Comparison of ENCODE assay signal across 14 cellular contexts in genomic region chr5:172102251-172102870, GRCh38.
A peak's percentile ranks its signal among the peaks of the same experiment; 100 is the strongest.
DNase-seq lines count a peak whose midpoint lies in the region; ATAC-seq and TF ChIP-seq lines count a peak whose summit lies in the region.
"Had no signal": no experiment of that assay in that cellular context is flagged by ENCODE, and none has a peak within 500 bp of the region (broad histone marks: within the 10 kb centered on the region; RNA-seq: fewer than 3 reads in every experiment).

No MANE protein-coding gene starts in this region.

- TF ChIP-seq CTCF in natural killer cell (IDR thresholded peaks at IDR 0.05) (no peak), upper lobe of right lung (IDR thresholded peaks at IDR 0.05) (no peak)

- H3K27ac Mint-ChIP-seq in natural killer cell treated with Interleukin-12 subunit alpha and Interleukin-12 subunit beta and Interleukin-15 and Interleukin-18, amount 100 ng/mL, for 72 hours = peak overlapping the region in 1 of 2 donors; percentile 67
- peak overlapping the region in 1 of 2 donors; percentile 79 for H3K27ac Mint-ChIP-seq in natural killer cell
- peak overlapping the region; percentile 47 for H3K27ac Mint-ChIP-seq in activated naive CD8-positive, alpha-beta T cell treated with anti-CD3 and anti-CD28 coated beads, Interleukin-2, amount 10 ng/mL, durations not matched to agents 7 days and 5 days

- DNase-seq in natural killer cell treated with Interleukin-12 subunit alpha and Interleukin-12 subunit beta and Interleukin-15 and Interleukin-18, amount 100 ng/mL, for 72 hours (ENCODE audit: low spot score) = peak; percentile 41
- DNase-seq in natural killer cell (no peak), myocyte (ENCODE audit: low read depth) (peak; percentile 87), upper lobe of right lung (no peak), NCI-H2227 treated with DMSO at 0.1 percent for 48 hours (lab: John Stamatoyannopoulos, UW) (no peak), GDM1 (lab: John Stamatoyannopoulos, UW) (no peak)
- DNase-seq in activated naive CD8-positive, alpha-beta T cell treated with anti-CD3 and anti-CD28 coated beads, Interleukin-2, amount 10 ng/mL, durations not matched to agents 7 days and 5 days = no peak
- DNase-seq in stimulated activated CD4-positive, alpha-beta T cell treated with anti-CD3 and anti-CD28 coated beads, Interleukin-4, amount 100 ng/mL, for 24 hours = no peak
- DNase-seq: DMS79 treated with DMSO at 0.1 percent for 48 hours; KBM-7; NCI-H1436; NCI-H69; RPMI8226; stimulated activated naive CD8-positive, alpha-beta T cell treated with anti-CD3 and anti-CD28 coated beads, Interleukin-15, amount 100 ng/mL, for 72 hours had no signal

- H3K27me3 Mint-ChIP-seq in natural killer cell treated with Interleukin-12 subunit alpha and Interleukin-12 subunit beta and Interleukin-15 and Interleukin-18, amount 100 ng/mL, for 72 hours = no peaks in the 10 kb centered on the region
- H3K27me3 Mint-ChIP-seq in natural killer cell (ENCODE audit: low read depth in 2 of 2) = no peaks in the 10 kb centered on the region
- H3K27me3 Mint-ChIP-seq in activated naive CD8-positive, alpha-beta T cell treated with anti-CD3 and anti-CD28 coated beads, Interleukin-2, amount 10 ng/mL, durations not matched to agents 7 days and 5 days = no peaks in the 10 kb centered on the region
- H3K27me3 Mint-ChIP-seq: stimulated activated naive CD8-positive, alpha-beta T cell treated with anti-CD3 and anti-CD28 coated beads, Interleukin-15, amount 100 ng/mL, for 72 hours had no signal

- H3K27me3 ChIP-seq in upper lobe of right lung = no peaks in the 10 kb centered on the region

- no peaks in the 10 kb centered on the region for H3K9me3 ChIP-seq in upper lobe of right lung

- peak overlapping the region; percentile 24 for H3K27ac ChIP-seq in upper lobe of right lung

- no peak overlapping the region for H3K4me3 ChIP-seq in upper lobe of right lung

- no peak for ATAC-seq in natural killer cell treated with Interleukin-12 subunit alpha and Interleukin-12 subunit beta and Interleukin-15 and Interleukin-18, amount 100 ng/mL, for 72 hours
- ATAC-seq in natural killer cell (no peak), upper lobe of right lung (no peak)
- no peak for ATAC-seq in activated naive CD8-positive, alpha-beta T cell treated with anti-CD3 and anti-CD28 coated beads, Interleukin-2, amount 10 ng/mL, durations not matched to agents 7 days and 5 days (ENCODE audit: low read depth)
- ATAC-seq: stimulated activated naive CD8-positive, alpha-beta T cell treated with anti-CD3 and anti-CD28 coated beads, Interleukin-15, amount 100 ng/mL, for 72 hours had no signal

- H3K36me3 Mint-ChIP-seq in natural killer cell treated with Interleukin-12 subunit alpha and Interleukin-12 subunit beta and Interleukin-15 and Interleukin-18, amount 100 ng/mL, for 72 hours = peaks cover 13% of the 10 kb centered on the region
- H3K36me3 Mint-ChIP-seq in natural killer cell = peaks cover 8% of the 10 kb centered on the region
- peaks cover 36% of the 10 kb centered on the region for H3K36me3 Mint-ChIP-seq in activated naive CD8-positive, alpha-beta T cell treated with anti-CD3 and anti-CD28 coated beads, Interleukin-2, amount 10 ng/mL, durations not matched to agents 7 days and 5 days

- peaks cover 45 to 46% of the 10 kb centered on the region in 2 donors for H3K4me1 Mint-ChIP-seq in natural killer cell treated with Interleukin-12 subunit alpha and Interleukin-12 subunit beta and Interleukin-15 and Interleukin-18, amount 100 ng/mL, for 72 hours (ENCODE audit: low read depth in 2 of 2)
- H3K4me1 Mint-ChIP-seq in natural killer cell = peaks cover 20 to 49% of the 10 kb centered on the region in 2 donors
- H3K4me1 Mint-ChIP-seq in activated naive CD8-positive, alpha-beta T cell treated with anti-CD3 and anti-CD28 coated beads, Interleukin-2, amount 10 ng/mL, durations not matched to agents 7 days and 5 days = peaks cover 23% of the 10 kb centered on the region

- no peak overlapping the region for H3K4me3 Mint-ChIP-seq in natural killer cell treated with Interleukin-12 subunit alpha and Interleukin-12 subunit beta and Interleukin-15 and Interleukin-18, amount 100 ng/mL, for 72 hours
- H3K4me3 Mint-ChIP-seq in natural killer cell = no peak overlapping the region
- no peak overlapping the region for H3K4me3 Mint-ChIP-seq in activated naive CD8-positive, alpha-beta T cell treated with anti-CD3 and anti-CD28 coated beads, Interleukin-2, amount 10 ng/mL, durations not matched to agents 7 days and 5 days

- intact Hi-C loops in natural killer cell (cut with micrococcal nuclease) (no loop called here), upper lobe of right lung (cut with DNase I) (loop anchor here (10.0 kb wide), 1 partner anchor 182 kb away; the partner anchor contains the start of gene UBTD2)

- POLR2A ChIA-PET in activated naive CD8-positive, alpha-beta T cell treated with anti-CD3 and anti-CD28 coated beads, Interleukin-2, amount 10 ng/mL, durations not matched to agents 7 days and 5 days (lab: Charles Lee) = interaction anchor here (1.5 kb wide), 1 partner anchor 86 kb away, joined by 5 read pairs; the partner anchor contains the start of gene STK10

- peaks cover 37% of the 10 kb centered on the region for H3K36me3 ChIP-seq in upper lobe of right lung

- peaks cover 32% of the 10 kb centered on the region for H3K4me1 ChIP-seq in upper lobe of right lung

- H3K9me3 Mint-ChIP-seq in natural killer cell treated with Interleukin-12 subunit alpha and Interleukin-12 subunit beta and Interleukin-15 and Interleukin-18, amount 100 ng/mL, for 72 hours = peaks cover 5% of the 10 kb centered on the region
- peaks cover 0 to 4% of the 10 kb centered on the region in 2 donors for H3K9me3 Mint-ChIP-seq in natural killer cell
- H3K9me3 Mint-ChIP-seq in activated naive CD8-positive, alpha-beta T cell treated with anti-CD3 and anti-CD28 coated beads, Interleukin-2, amount 10 ng/mL, durations not matched to agents 7 days and 5 days = no peaks in the 10 kb centered on the region

Comparison
In these comparisons a context has a peak if more than half of its experiments do, and no peak if none do; other contexts are left out.
1. DNase-seq: peak in natural killer cell treated with Interleukin-12 subunit alpha and Interleukin-12 subunit beta and Interleukin-15 and Interleukin-18, amount 100 ng/mL, for 72 hours (single experiment) and myocyte (single experiment); none in natural killer cell (single experiment), activated naive CD8-positive, alpha-beta T cell treated with anti-CD3 and anti-CD28 coated beads, Interleukin-2, amount 10 ng/mL, durations not matched to agents 7 days and 5 days (single experiment), upper lobe of right lung (single experiment), NCI-H2227 treated with DMSO at 0.1 percent for 48 hours (single experiment), GDM1 (single experiment) and stimulated activated CD4-positive, alpha-beta T cell treated with anti-CD3 and anti-CD28 coated beads, Interleukin-4, amount 100 ng/mL, for 24 hours (single experiment).